18 cellular contexts compared by ENCODE assay signal in genomic region chr10:12482586-12482985, GRCh38.
DNase-seq lines count a peak whose midpoint lies in the region; ATAC-seq and TF ChIP-seq lines count a peak whose summit lies in the region.
"Had no signal": no experiment of that assay in that cellular context is flagged by ENCODE, and none has a peak within 500 bp of the region (broad histone marks: within the 10 kb centered on the region; RNA-seq: fewer than 3 reads in every experiment).

No MANE protein-coding gene starts in this region.

- no peaks in the 10 kb centered on the region for H3K36me3 ChIP-seq in effector memory CD4-positive, alpha-beta T cell (ENCODE audit: control insufficient read depth, insufficient read depth, low read length)
- H3K36me3 ChIP-seq: lower lobe of right lung, right lobe of liver, upper lobe of right lung had no signal

- H3K4me3 Mint-ChIP-seq in activated CD8-positive, alpha-beta T cell treated with anti-CD3 and anti-CD28 coated beads for 36 hours, result no peak overlapping the region
- H3K4me3 Mint-ChIP-seq: activated naive CD4-positive, alpha-beta T cell treated with anti-CD3 and anti-CD28 coated beads for 36 hours; neural crest cell had no signal

- no peaks in the 10 kb centered on the region for H3K9me3 ChIP-seq in right cardiac atrium (ENCODE audit: control insufficient read depth, low read length)
- no peaks in the 10 kb centered on the region for H3K9me3 ChIP-seq in effector memory CD4-positive, alpha-beta T cell (ENCODE audit: control insufficient read depth, low read length)
- H3K9me3 ChIP-seq: lower lobe of right lung, right lobe of liver, upper lobe of right lung had no signal

- ATAC-seq in right cardiac atrium (no peak), Right ventricle myocardium superior (ENCODE audit: poor library complexity) (no peak)
- ATAC-seq in activated CD8-positive, alpha-beta T cell treated with anti-CD3 and anti-CD28 coated beads for 36 hours, result no peak
- ATAC-seq: lower lobe of right lung, right lobe of liver, upper lobe of right lung had no signal

- H3K36me3 Mint-ChIP-seq in activated CD8-positive, alpha-beta T cell treated with anti-CD3 and anti-CD28 coated beads for 36 hours (ENCODE audit: low read depth), result no peaks in the 10 kb centered on the region

- POLR2A ChIA-PET in activated CD8-positive, alpha-beta T cell treated with anti-CD3 and anti-CD28 coated beads for 36 hours (lab: Charles Lee), result no interaction called here

- peaks cover 19% of the 10 kb centered on the region for H3K4me1 Mint-ChIP-seq in activated CD8-positive, alpha-beta T cell treated with anti-CD3 and anti-CD28 coated beads for 36 hours (ENCODE audit: low read depth)

- H3K27me3 ChIP-seq in right cardiac atrium (ENCODE audit: control insufficient read depth, insufficient read depth), result no peaks in the 10 kb centered on the region
- no peaks in the 10 kb centered on the region for H3K27me3 ChIP-seq in effector memory CD4-positive, alpha-beta T cell (replicated peaks; ENCODE audit: control insufficient read depth, insufficient read depth, low read length, poor library complexity, severe bottlenecking)
- H3K27me3 ChIP-seq: right lobe of liver, upper lobe of right lung had no signal

- DNase-seq in right cardiac atrium (no peak), Right ventricle myocardium superior (no peak), NCI-H2107 treated with DMSO at 0.1 percent for 48 hours (lab: John Stamatoyannopoulos, UW; ENCODE audit: unreplicated experiment) (peak; percentile 78), iPS DF 4.7 (ENCODE audit: extremely low read depth, low spot score) (peak; percentile 25), T-helper 2 cell (no peak)
- DNase-seq in activated CD8-positive, alpha-beta T cell treated with anti-CD3 and anti-CD28 coated beads for 36 hours, result no peak
- DNase-seq in effector memory CD4-positive, alpha-beta T cell, result no peak
- DNase-seq in activated CD4-positive, CD25-positive, alpha-beta regulatory T cell (lab: John Stamatoyannopoulos, UW), result no peak
- DNase-seq: activated CD4-positive, alpha-beta T cell treated with anti-CD3 and anti-CD28 coated beads for 1 hour; activated CD8-positive, alpha-beta memory T cell treated with anti-CD3 and anti-CD28 coated beads, Interleukin-2, amount 50 U/mL, for 48 hours; activated naive CD4-positive, alpha-beta T cell treated with anti-CD3 and anti-CD28 coated beads for 36 hours; hippocampal formation; KBM-7; lower lobe of right lung; NCI-H1105 treated with DMSO at 0.1 percent for 48 hours; right lobe of liver; upper lobe of right lung had no signal

- no peaks in the 10 kb centered on the region for H3K27me3 Mint-ChIP-seq in activated CD8-positive, alpha-beta T cell treated with anti-CD3 and anti-CD28 coated beads for 36 hours

- 65% methylated on average over 12 of the region's 12 CpGs for WGBS in right cardiac atrium

- TF ChIP-seq CTCF in activated CD8-positive, alpha-beta T cell treated with anti-CD3 and anti-CD28 coated beads for 36 hours (IDR thresholded peaks at IDR 0.05), result no peak

- CTCF ChIA-PET in activated CD8-positive, alpha-beta T cell treated with anti-CD3 and anti-CD28 coated beads for 36 hours (lab: Charles Lee), result interaction anchor here (2.4 kb wide), 1 partner anchor 174 kb away, joined by 6 read pairs; no protein-coding TSS in a partner anchor

- no peak overlapping the region for H3K27ac Mint-ChIP-seq in activated CD8-positive, alpha-beta T cell treated with anti-CD3 and anti-CD28 coated beads for 36 hours
- H3K27ac Mint-ChIP-seq: activated naive CD4-positive, alpha-beta T cell treated with anti-CD3 and anti-CD28 coated beads for 36 hours had no signal

- no peaks in the 10 kb centered on the region for H3K9me3 Mint-ChIP-seq in activated CD8-positive, alpha-beta T cell treated with anti-CD3 and anti-CD28 coated beads for 36 hours
- H3K9me3 Mint-ChIP-seq: activated naive CD4-positive, alpha-beta T cell treated with anti-CD3 and anti-CD28 coated beads for 36 hours; neural crest cell had no signal

- intact Hi-C loops in right cardiac atrium (cut with DNase I), result no loop called here
- intact Hi-C loops in Right ventricle myocardium superior (cut with DNase I), result no loop called here
- intact Hi-C loops in activated CD8-positive, alpha-beta T cell treated with anti-CD3 and anti-CD28 coated beads for 36 hours (cut with micrococcal nuclease), result no loop called here

- H3K27ac ChIP-seq in right cardiac atrium (ENCODE audit: low read length), result peak overlapping the region; percentile 42
- H3K27ac ChIP-seq in effector memory CD4-positive, alpha-beta T cell (ENCODE audit: insufficient read depth, low read length, poor library complexity, severe bottlenecking), result no peak overlapping the region
- H3K27ac ChIP-seq: lower lobe of right lung, right lobe of liver, upper lobe of right lung had no signal

- H3K4me3 ChIP-seq in right cardiac atrium (ENCODE audit: low read length), result no peak overlapping the region
- no peak overlapping the region for H3K4me3 ChIP-seq in effector memory CD4-positive, alpha-beta T cell (ENCODE audit: insufficient read depth, low read depth, low read length, poor library complexity, severe bottlenecking)
- H3K4me3 ChIP-seq: lower lobe of right lung, right lobe of liver, upper lobe of right lung had no signal

- peaks cover 10% of the 10 kb centered on the region for H3K4me1 ChIP-seq in right cardiac atrium (ENCODE audit: control insufficient read depth, insufficient read depth, low read length)
- H3K4me1 ChIP-seq in effector memory CD4-positive, alpha-beta T cell (ENCODE audit: control insufficient read depth, insufficient read depth, low read length, poor library complexity, severe bottlenecking), result peaks cover 8% of the 10 kb centered on the region
- H3K4me1 ChIP-seq: upper lobe of right lung had no signal

Comparison
In these comparisons a context has a peak if more than half of its experiments do, and no peak if none do; other contexts are left out.
1. DNase-seq: peak in NCI-H2107 treated with DMSO at 0.1 percent for 48 hours (single experiment) and iPS DF 4.7 (single experiment); none in right cardiac atrium (0 of 3), Right ventricle myocardium superior (single experiment), activated CD8-positive, alpha-beta T cell treated with anti-CD3 and anti-CD28 coated beads for 36 hours (single experiment), effector memory CD4-positive, alpha-beta T cell (0 of 3), T-helper 2 cell (0 of 5) and activated CD4-positive, CD25-positive, alpha-beta regulatory T cell (0 of 4).